Comparison of ENCODE assay signal across 1 cellular context in the genomic region with DNA sequence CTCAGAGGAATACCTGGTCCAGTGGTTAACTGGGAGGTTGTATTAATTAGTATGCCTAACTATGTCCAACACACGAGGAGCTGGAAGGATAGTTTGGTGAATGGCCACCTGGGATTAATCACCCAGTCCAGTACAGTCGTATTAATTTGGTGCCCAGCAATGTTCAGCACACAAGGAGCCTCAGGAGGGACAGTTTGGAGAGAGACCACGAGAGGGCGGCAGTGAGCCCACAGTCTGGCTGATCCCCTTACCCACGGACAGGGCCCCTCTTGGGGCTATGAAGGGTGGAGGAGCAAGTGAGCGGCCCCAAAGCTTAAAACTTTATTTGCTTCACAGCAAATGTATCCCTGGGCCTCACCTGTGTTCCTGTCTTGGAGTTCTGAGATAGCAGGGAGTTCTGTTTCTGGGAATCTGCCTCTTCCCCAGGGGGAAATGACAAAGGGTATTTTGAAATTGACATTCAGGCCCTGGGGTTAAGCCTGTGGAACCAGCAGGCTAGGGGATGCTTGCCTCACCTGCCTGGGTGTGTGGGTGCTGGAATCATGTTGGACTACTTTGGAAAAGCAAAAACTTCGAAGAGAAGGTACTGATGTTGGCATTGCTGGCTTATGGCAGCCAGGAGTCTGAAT.
A peak's percentile ranks its signal among the peaks of the same experiment; 100 is the strongest.
TF ChIP-seq lines count a peak whose summit lies in the region.

No MANE protein-coding gene starts in this region.

TF ChIP-seq in GM12878, 131 proteins besides CTCF, POLR2A, EP300 and RAD21:
- TF ChIP-seq SMC3 (IDR thresholded peaks at IDR 0.05; ENCODE audit: borderline replicate concordance, low read length) (peak; percentile 60), KLF5 (IDR thresholded peaks at IDR 0.05; ENCODE audit: partially characterized antibody) (no peak), SIN3A (IDR thresholded peaks at IDR 0.05; ENCODE audit: low read depth, low read length) (no peak), RUNX3 (IDR thresholded peaks at IDR 0.05; ENCODE audit: low read length) (no peak), HDGF (IDR thresholded peaks at IDR 0.05) (no peak), CBX5 (IDR thresholded peaks at IDR 0.05; ENCODE audit: low read depth) (no peak)
- TF ChIP-seq, protein P1, sequence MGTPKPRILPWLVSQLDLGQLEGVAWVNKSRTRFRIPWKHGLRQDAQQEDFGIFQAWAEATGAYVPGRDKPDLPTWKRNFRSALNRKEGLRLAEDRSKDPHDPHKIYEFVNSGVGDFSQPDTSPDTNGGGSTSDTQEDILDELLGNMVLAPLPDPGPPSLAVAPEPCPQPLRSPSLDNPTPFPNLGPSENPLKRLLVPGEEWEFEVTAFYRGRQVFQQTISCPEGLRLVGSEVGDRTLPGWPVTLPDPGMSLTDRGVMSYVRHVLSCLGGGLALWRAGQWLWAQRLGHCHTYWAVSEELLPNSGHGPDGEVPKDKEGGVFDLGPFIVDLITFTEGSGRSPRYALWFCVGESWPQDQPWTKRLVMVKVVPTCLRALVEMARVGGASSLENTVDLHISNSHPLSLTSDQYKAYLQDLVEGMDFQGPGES (IDR thresholded peaks at IDR 0.05) = no peak
